10 cellular contexts compared by ENCODE assay signal in the genomic region with DNA sequence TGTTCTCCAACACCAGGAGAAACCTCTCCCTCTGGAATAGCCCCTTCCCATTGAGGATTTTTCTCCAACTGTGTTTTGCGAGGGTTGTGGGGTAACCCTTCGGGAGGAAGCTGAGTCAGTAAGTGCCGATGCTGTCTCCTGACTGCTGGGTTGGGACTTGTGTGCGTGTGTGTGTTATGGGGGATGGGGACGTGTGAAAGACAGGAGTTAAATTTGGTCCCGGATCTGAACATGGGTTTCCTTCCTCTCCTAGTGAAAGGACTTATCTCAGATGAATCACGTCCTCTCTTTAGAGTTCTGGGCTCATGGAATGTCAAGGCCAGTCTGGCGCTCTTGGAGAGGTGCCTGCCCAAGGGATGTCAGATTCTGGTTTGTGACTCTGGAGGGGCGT. TPM values are rescaled to one million over a fixed set of nuclear protein-coding genes. Genes with fewer than 3 reads are reported as not detected.
DNase-seq lines count a peak whose midpoint lies in the region; ATAC-seq and TF ChIP-seq lines count a peak whose summit lies in the region.
"Had no signal": no experiment of that assay in that cellular context is flagged by ENCODE, and none has a peak within 500 bp of the region (broad histone marks: within the 10 kb centered on the region; RNA-seq: fewer than 3 reads in every experiment).

No MANE protein-coding gene starts in this region.

- H3K36me3 ChIP-seq in HUES48 (ENCODE audit: control insufficient read depth, insufficient read depth, low read length): no peaks in the 10 kb centered on the region
- no peaks in the 10 kb centered on the region for H3K36me3 ChIP-seq in ascending aorta
- H3K36me3 ChIP-seq in skeletal muscle tissue (ENCODE audit: control insufficient read depth in 3 of 3, insufficient read depth in 3 of 3, low read length in 3 of 3): no peaks in the 10 kb centered on the region

- H3K27ac ChIP-seq in HUES48 (ENCODE audit: low read depth, low read length) (peak overlapping the region; percentile 51), ascending aorta (peak overlapping the region; percentile 58 to 71), right cardiac atrium (ENCODE audit: low read length) (peak overlapping the region; percentile 92), skeletal muscle tissue (ENCODE audit: low read depth, low read length) (peak overlapping the region; percentile 58)

- ATAC-seq in right cardiac atrium: peak; percentile 72 to 93
- ATAC-seq in GM18519 (IDR thresholded peaks at IDR 0.05; ENCODE audit: low FRiP score, unreplicated experiment): no peak
- ATAC-seq: GM12878 had no signal

- intact Hi-C loops in ascending aorta (cut with DNase I) (no loop called here), right cardiac atrium (cut with DNase I) (no loop called here)

- peaks cover 24% of the 10 kb centered on the region for H3K4me1 ChIP-seq in HUES48 (ENCODE audit: control insufficient read depth, insufficient read depth, low read length)
- H3K4me1 ChIP-seq in ascending aorta: peaks cover 0 to 10% of the 10 kb centered on the region in 2 donors
- peaks cover 26% of the 10 kb centered on the region for H3K4me1 ChIP-seq in right cardiac atrium (ENCODE audit: control insufficient read depth, insufficient read depth, low read length)
- H3K4me1 ChIP-seq in skeletal muscle tissue (ENCODE audit: control insufficient read depth in 3 of 3, insufficient read depth in 3 of 3, low read length in 3 of 3): peaks cover 26 to 35% (median 31%) of the 10 kb centered on the region in 3 donors

- 15% methylated on average over 9 of the region's 9 CpGs for WGBS in right cardiac atrium

- no peak overlapping the region for H3K9ac ChIP-seq in HUES48 (ENCODE audit: low read depth, low read length)
- H3K9ac ChIP-seq in skeletal muscle tissue (ENCODE audit: low read depth in 1 of 3, low read length in 3 of 3): peak overlapping the region in 2 of 3 donors; percentile 14 to 33

- H3K4me3 ChIP-seq in HUES48 (ENCODE audit: low read depth, low read length): no peak overlapping the region
- H3K4me3 ChIP-seq in ascending aorta: peak overlapping the region in 1 of 2 donors; percentile 15
- H3K4me3 ChIP-seq in right cardiac atrium (ENCODE audit: low read length): no peak overlapping the region
- peak overlapping the region in 2 of 3 donors; percentile 9 to 41 for H3K4me3 ChIP-seq in skeletal muscle tissue (ENCODE audit: low read length in 3 of 3)
- H3K4me3 ChIP-seq: GM12878 had no signal

- DNase-seq in ascending aorta (ENCODE audit: low spot score in 2 of 2): peak; percentile 16 to 71
- DNase-seq in right cardiac atrium: peak; percentile 69 to 75 (median 71)
- DNase-seq in retina: no peak
- DNase-seq in NK-92 (lab: John Stamatoyannopoulos, UW; ENCODE audit: unreplicated experiment): no peak
- DNase-seq in putamen (ENCODE audit: low spot score): no peak
- DNase-seq: SHP77 treated with DMSO at 0.1 percent for 48 hours had no signal

- H3K9me3 ChIP-seq in HUES48 (ENCODE audit: control insufficient read depth, insufficient read depth, low read length): no peaks in the 10 kb centered on the region
- H3K9me3 ChIP-seq in ascending aorta: no peaks in the 10 kb centered on the region
- H3K9me3 ChIP-seq in right cardiac atrium (ENCODE audit: control insufficient read depth, low read length): no peaks in the 10 kb centered on the region
- no peaks in the 10 kb centered on the region for H3K9me3 ChIP-seq in skeletal muscle tissue (ENCODE audit: control insufficient read depth in 3 of 3, low read length in 3 of 3)

- no peak for TF ChIP-seq CTCF in ascending aorta (IDR thresholded peaks at IDR 0.05)

- H3K27me3 ChIP-seq in HUES48 (ENCODE audit: control insufficient read depth, insufficient read depth, low read length) (no peaks in the 10 kb centered on the region), ascending aorta (no peaks in the 10 kb centered on the region), right cardiac atrium (ENCODE audit: control insufficient read depth, insufficient read depth) (no peaks in the 10 kb centered on the region), skeletal muscle tissue (ENCODE audit: control insufficient read depth in 3 of 3, insufficient read depth in 3 of 3, low read length in 3 of 3) (peaks cover 0 to 2% (median 0%) of the 10 kb centered on the region in 3 donors)

RNA-seq across cellular contexts. Expression of gene KIAA1671, which starts 33.3 kb away (rescaled TPM):
- total RNA-seq in ascending aorta: 79.0 TPM
- 10 to 100 TPM; 17.3 to 24.0 (median 20.3) TPM for total RNA-seq in right cardiac atrium
- 7.5 TPM for polyA plus RNA-seq in right cardiac atrium
- 11.5 TPM for total RNA-seq in skeletal muscle tissue

RNA-seq across cellular contexts. Expression of gene LHFPL7, which starts 39.3 kb away (rescaled TPM):
- total RNA-seq in ascending aorta (not detected), right cardiac atrium (not detected), skeletal muscle tissue (not detected)
- polyA plus RNA-seq in right cardiac atrium: not detected
- total RNA-seq: GM12878 had no signal
- polyA plus RNA-seq: GM12878 had no signal

Comparison
In these comparisons a context has a peak if more than half of its experiments do, and no peak if none do; other contexts are left out.
1. H3K4me3 ChIP-seq: peak in skeletal muscle tissue (2 of 3); none in HUES48 (single experiment) and right cardiac atrium (single experiment).
2. DNase-seq: peak in ascending aorta (2 of 2) and right cardiac atrium (3 of 3); none in retina (single experiment), NK-92 (single experiment) and putamen (single experiment).
3. Peak in every context shown above with its lines, with median percentiles within 50 percentile points of each other: H3K27ac ChIP-seq.